8 cellular contexts compared by ENCODE assay signal in the genomic region with DNA sequence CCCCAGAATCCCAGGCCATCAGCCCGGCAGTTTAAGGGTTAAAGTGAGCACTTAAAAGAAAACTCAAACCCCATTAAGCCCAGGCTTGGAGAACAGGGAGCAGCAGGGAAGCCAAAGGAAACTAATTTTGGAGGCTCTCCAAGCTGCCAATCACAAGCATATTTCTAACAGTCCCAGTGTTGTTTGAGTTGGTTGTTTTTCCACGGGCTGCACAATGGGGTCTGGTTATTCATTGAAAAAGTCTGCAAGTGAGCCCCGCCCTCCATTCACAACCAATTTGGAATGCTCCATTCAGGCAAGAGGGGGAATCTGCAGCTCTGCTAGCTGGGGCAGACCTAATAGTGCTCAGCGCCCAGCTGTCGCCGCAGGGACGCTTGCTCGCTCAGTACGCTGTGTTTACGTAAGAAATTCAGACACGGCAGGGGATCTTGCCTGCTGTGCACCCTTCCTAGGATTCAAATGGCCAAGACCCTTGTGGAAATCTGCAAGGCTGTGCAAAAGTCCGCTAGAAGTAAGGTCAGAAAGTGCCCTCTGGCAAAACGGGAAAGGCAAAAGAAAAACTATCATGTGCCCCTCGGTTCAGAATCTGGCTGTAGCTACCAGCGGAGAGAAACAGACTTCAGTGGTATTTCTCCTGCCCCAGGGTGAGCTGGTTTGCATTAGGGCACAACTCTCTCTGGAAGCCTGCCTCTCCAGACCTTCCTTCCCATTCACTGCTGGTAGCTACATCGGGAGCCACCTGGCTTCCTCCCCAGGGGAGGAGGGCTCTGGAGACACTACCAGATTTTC. TPM values are rescaled to one million over a fixed set of nuclear protein-coding genes. Genes with fewer than 3 reads are reported as not detected.
DNase-seq lines count a peak whose midpoint lies in the region; ATAC-seq and TF ChIP-seq lines count a peak whose summit lies in the region.

No MANE protein-coding gene starts in this region.

- TF ChIP-seq CTCF in heart right ventricle (IDR thresholded peaks at IDR 0.05), result no peak
- no peak for TF ChIP-seq CTCF in osteocyte (IDR thresholded peaks at IDR 0.05)

- ATAC-seq in heart right ventricle, result peak; percentile 84 to 95 (median 92)
- no peak for ATAC-seq in HG03025 (IDR thresholded peaks at IDR 0.05; ENCODE audit: low FRiP score, unreplicated experiment)
- ATAC-seq in HG03108 (IDR thresholded peaks at IDR 0.05; ENCODE audit: unreplicated experiment), result no peak

- H3K36me3 ChIP-seq in ES-I3 (ENCODE audit: insufficient read depth, low read length), result no peaks in the 10 kb centered on the region
- H3K36me3 ChIP-seq in heart right ventricle, result no peaks in the 10 kb centered on the region

- peak overlapping the region; percentile 42 for H3K9ac ChIP-seq in ES-I3 (ENCODE audit: low read depth, low read length)

- no peaks in the 10 kb centered on the region for H3K9me3 ChIP-seq in ES-I3 (ENCODE audit: control insufficient read depth, insufficient read depth, low read length)
- H3K9me3 ChIP-seq in heart right ventricle, result no peaks in the 10 kb centered on the region

- peaks cover 27% of the 10 kb centered on the region for H3K36me3 Mint-ChIP-seq in osteocyte (ENCODE audit: unreplicated experiment)

- DNase-seq in NCI-H1930 (lab: John Stamatoyannopoulos, UW) (peak; percentile 18 to 47), heart right ventricle (peak; percentile 40 to 85), osteocyte (ENCODE audit: extremely low spot score, unreplicated experiment) (peak; percentile 95), activated gamma-delta T cell (lab: John Stamatoyannopoulos, UW) (no peak)

- intact Hi-C loops in heart right ventricle (cut with DNase I), result no loop called here

- H3K9me3 Mint-ChIP-seq in osteocyte (ENCODE audit: unreplicated experiment), result no peaks in the 10 kb centered on the region

- H3K27ac ChIP-seq in angular gyrus (ENCODE audit: low read depth, low read length) (peak overlapping the region; percentile 20), heart right ventricle (peak overlapping the region in 8 of 10 donors; percentile 15 to 56 (median 38))

- peak overlapping the region in 9 of 10 donors; percentile 8 to 56 (median 49) for H3K4me3 ChIP-seq in heart right ventricle

- H3K27me3 Mint-ChIP-seq in osteocyte (ENCODE audit: unreplicated experiment), result no peaks in the 10 kb centered on the region

- 0 to 1% methylated on average over 16 of the region's 16 CpGs for WGBS in heart right ventricle, 2 donors

- H3K27me3 ChIP-seq in heart right ventricle, result peaks cover 0 to 5% (median 0%) of the 10 kb centered on the region in 7 donors

- peak overlapping the region; percentile 61 for H3K4me3 Mint-ChIP-seq in osteocyte (ENCODE audit: unreplicated experiment)

- peak overlapping the region; percentile 87 for H3K27ac Mint-ChIP-seq in osteocyte (ENCODE audit: unreplicated experiment)

- H3K4me1 Mint-ChIP-seq in osteocyte (ENCODE audit: unreplicated experiment), result peaks cover 51% of the 10 kb centered on the region

- H3K4me1 ChIP-seq in ES-I3 (ENCODE audit: insufficient read depth, low read length), result peaks cover 46% of the 10 kb centered on the region
- H3K4me1 ChIP-seq in heart right ventricle, result peaks cover 3 to 56% (median 32%) of the 10 kb centered on the region in 9 donors

RNA-seq across cellular contexts. Expression of gene ETV5, which starts 11.0 kb away (rescaled TPM):
- total RNA-seq in heart right ventricle, result 10 to 100 TPM in 1 of 10 donors, 1 to 10 TPM in 9; 4.4 to 12.6 (median 5.8) TPM
- polyA plus RNA-seq in heart right ventricle, result 1 to 10 TPM; 1.5 to 5.3 TPM
- total RNA-seq in osteocyte, result 58.4 and 63.6 TPM in 2 replicates

Comparison
In these comparisons a context has a peak if more than half of its experiments do, and no peak if none do; other contexts are left out.
1. ATAC-seq: peak in heart right ventricle (8 of 8); none in HG03025 (single experiment) and HG03108 (single experiment).